Comparison of ENCODE assay signal across 16 cellular contexts in genomic region chr15:78093242-78094020, GRCh38. TPM values are rescaled to one million over a fixed set of nuclear protein-coding genes. Genes with fewer than 3 reads are reported as not detected.
A peak's percentile ranks its signal among the peaks of the same experiment; 100 is the strongest.
DNase-seq lines count a peak whose midpoint lies in the region; ATAC-seq lines count a peak whose summit lies in the region.
"Had no signal": no experiment of that assay in that cellular context is flagged by ENCODE, and none has a peak within 500 bp of the region (broad histone marks: within the 10 kb centered on the region; RNA-seq: fewer than 3 reads in every experiment).

No MANE protein-coding gene starts in this region.

- H3K9me3 Mint-ChIP-seq in activated naive CD8-positive, alpha-beta T cell treated with anti-CD3 and anti-CD28 coated beads, Interleukin-2, amount 10 ng/mL, durations not matched to agents 7 days and 5 days: peaks cover 4% of the 10 kb centered on the region
- H3K9me3 Mint-ChIP-seq in activated naive CD8-positive, alpha-beta T cell treated with anti-CD3 and anti-CD28 coated beads for 36 hours: no peaks in the 10 kb centered on the region

- no peak overlapping the region for H3K27ac ChIP-seq in aorta (ENCODE audit: low read depth in 1 of 2, low read length in 2 of 2)
- H3K27ac ChIP-seq: epithelial cell of prostate had no signal

- POLR2A ChIA-PET in activated naive CD8-positive, alpha-beta T cell treated with anti-CD3 and anti-CD28 coated beads, Interleukin-2, amount 10 ng/mL, durations not matched to agents 7 days and 5 days (lab: Charles Lee): interaction anchor here (0.6 to 4.3 kb wide), 4 partner anchors 9 to 23 kb away, joined by 3 to 31 read pairs (median 7); no protein-coding TSS in a partner anchor

- H3K27me3 Mint-ChIP-seq in activated naive CD8-positive, alpha-beta T cell treated with anti-CD3 and anti-CD28 coated beads, Interleukin-2, amount 10 ng/mL, durations not matched to agents 7 days and 5 days: no peaks in the 10 kb centered on the region
- H3K27me3 Mint-ChIP-seq in activated naive CD8-positive, alpha-beta T cell treated with anti-CD3 and anti-CD28 coated beads for 36 hours: no peaks in the 10 kb centered on the region

- no peaks in the 10 kb centered on the region for H3K27me3 ChIP-seq in aorta (ENCODE audit: control insufficient read depth in 1 of 2, insufficient read depth in 2 of 2, low read length in 1 of 2)

- H3K9me3 ChIP-seq in aorta (ENCODE audit: control insufficient read depth, low read length): no peaks in the 10 kb centered on the region

- H3K36me3 ChIP-seq in aorta (ENCODE audit: control insufficient read depth in 1 of 2, insufficient read depth in 2 of 2, low read length in 1 of 2): no peaks in the 10 kb centered on the region

- intact Hi-C loops in aorta (cut with DNase I): no loop called here

- 51 to 63% methylated on average over 5 of the region's 5 CpGs for WGBS in aorta, 2 donors

- H3K4me1 Mint-ChIP-seq in activated naive CD8-positive, alpha-beta T cell treated with anti-CD3 and anti-CD28 coated beads, Interleukin-2, amount 10 ng/mL, durations not matched to agents 7 days and 5 days: peaks cover 41% of the 10 kb centered on the region
- peaks cover 8% of the 10 kb centered on the region for H3K4me1 Mint-ChIP-seq in activated naive CD8-positive, alpha-beta T cell treated with anti-CD3 and anti-CD28 coated beads for 36 hours

- no peak overlapping the region for H3K4me3 ChIP-seq in aorta (ENCODE audit: low read length in 2 of 2)

- no peaks in the 10 kb centered on the region for H3K4me1 ChIP-seq in aorta (ENCODE audit: control insufficient read depth in 1 of 2, insufficient read depth in 2 of 2, low read length in 2 of 2)

- H3K27ac Mint-ChIP-seq in activated naive CD8-positive, alpha-beta T cell treated with anti-CD3 and anti-CD28 coated beads, Interleukin-2, amount 10 ng/mL, durations not matched to agents 7 days and 5 days: peak overlapping the region; percentile 46
- H3K27ac Mint-ChIP-seq in activated naive CD8-positive, alpha-beta T cell treated with anti-CD3 and anti-CD28 coated beads for 36 hours: no peak overlapping the region
- H3K27ac Mint-ChIP-seq: activated CD4-positive, alpha-beta T cell treated with anti-CD3 and anti-CD28 coated beads, Interleukin-2, amount 10 ng/mL, durations not matched to agents 7 days and 5 days had no signal

- peaks cover 9% of the 10 kb centered on the region for H3K36me3 Mint-ChIP-seq in activated naive CD8-positive, alpha-beta T cell treated with anti-CD3 and anti-CD28 coated beads, Interleukin-2, amount 10 ng/mL, durations not matched to agents 7 days and 5 days
- H3K36me3 Mint-ChIP-seq in activated naive CD8-positive, alpha-beta T cell treated with anti-CD3 and anti-CD28 coated beads for 36 hours: no peaks in the 10 kb centered on the region

- peak overlapping the region; percentile 47 for H3K4me3 Mint-ChIP-seq in activated naive CD8-positive, alpha-beta T cell treated with anti-CD3 and anti-CD28 coated beads, Interleukin-2, amount 10 ng/mL, durations not matched to agents 7 days and 5 days
- H3K4me3 Mint-ChIP-seq in activated naive CD8-positive, alpha-beta T cell treated with anti-CD3 and anti-CD28 coated beads for 36 hours: no peak overlapping the region
- H3K4me3 Mint-ChIP-seq: activated CD4-positive, alpha-beta T cell treated with anti-CD3 and anti-CD28 coated beads, Interleukin-2, amount 10 ng/mL, durations not matched to agents 7 days and 5 days had no signal

- no peak for DNase-seq in activated naive CD8-positive, alpha-beta T cell treated with anti-CD3 and anti-CD28 coated beads, Interleukin-2, amount 10 ng/mL, durations not matched to agents 7 days and 5 days
- DNase-seq in activated naive CD8-positive, alpha-beta T cell treated with anti-CD3 and anti-CD28 coated beads for 36 hours: no peak
- DNase-seq in astrocyte of the hippocampus (ENCODE audit: low read depth, low spot score) (peak; percentile 71), left kidney (ENCODE audit: low read depth, low spot score) (peak; percentile 69), aorta (peak; percentile 28 to 46), NCI-H1694 (lab: John Stamatoyannopoulos, UW) (no peak), dermis blood vessel endothelial cell (no peak)
- DNase-seq: activated CD4-positive, alpha-beta T cell treated with anti-CD3 and anti-CD28 coated beads, Interleukin-2, amount 10 ng/mL, durations not matched to agents 7 days and 5 days; amygdala; kidney glomerular epithelial cell; NCI-H748 treated with DMSO at 0.1 percent for 48 hours; trophoblast cell had no signal

- ATAC-seq in activated naive CD8-positive, alpha-beta T cell treated with anti-CD3 and anti-CD28 coated beads, Interleukin-2, amount 10 ng/mL, durations not matched to agents 7 days and 5 days (ENCODE audit: low read depth): peak; percentile 74
- ATAC-seq in aorta (ENCODE audit: low FRiP score) (no peak), GM19463 (IDR thresholded peaks at IDR 0.05; ENCODE audit: unreplicated experiment) (no peak)

RNA-seq across cellular contexts. Expression of gene SH2D7, which starts 1.1 kb away (rescaled TPM):
- total RNA-seq in activated naive CD8-positive, alpha-beta T cell treated with anti-CD3 and anti-CD28 coated beads, Interleukin-2, amount 10 ng/mL, durations not matched to agents 7 days and 5 days: under 1 TPM in 1 of 2 experiments, not detected in 1; 0.11 TPM
- not detected for total RNA-seq in activated naive CD8-positive, alpha-beta T cell treated with anti-CD3 and anti-CD28 coated beads for 36 hours
- total RNA-seq in aorta (not detected), dermis blood vessel endothelial cell (not detected in 2 replicates)
- 1 to 10 TPM in 1 of 2 donors, not detected in 1; 1.0 TPM for polyA plus RNA-seq in aorta
- total RNA-seq: activated CD4-positive, alpha-beta T cell treated with anti-CD3 and anti-CD28 coated beads, Interleukin-2, amount 10 ng/mL, durations not matched to agents 7 days and 5 days; pulmonary artery endothelial cell; SK-MEL-5 had no signal

RNA-seq across cellular contexts. Expression of gene TBC1D2B, which starts 15.9 kb away (rescaled TPM):
- 100 to 1,000 TPM; 123 to 125 TPM for total RNA-seq in activated naive CD8-positive, alpha-beta T cell treated with anti-CD3 and anti-CD28 coated beads, Interleukin-2, amount 10 ng/mL, durations not matched to agents 7 days and 5 days
- 10 to 100 TPM; 39.4 to 44.1 TPM for total RNA-seq in activated naive CD8-positive, alpha-beta T cell treated with anti-CD3 and anti-CD28 coated beads for 36 hours
- total RNA-seq in aorta (100 to 1,000 TPM in 1 of 2 donors, 10 to 100 TPM in 1; 49.0 to 109 TPM), dermis blood vessel endothelial cell (26.2 and 43.8 TPM in 2 replicates)
- polyA plus RNA-seq in aorta: 10 to 100 TPM in 1 of 2 donors, 1 to 10 TPM in 1; 9.8 to 57.5 TPM

RNA-seq across cellular contexts. Expression of gene CIB2, which starts 37.8 kb away (rescaled TPM):
- total RNA-seq in activated naive CD8-positive, alpha-beta T cell treated with anti-CD3 and anti-CD28 coated beads, Interleukin-2, amount 10 ng/mL, durations not matched to agents 7 days and 5 days: 1 to 10 TPM in 1 of 2 experiments, under 1 TPM in 1; 0.88 to 1.5 TPM
- 1 to 10 TPM; 1.8 to 1.9 TPM for total RNA-seq in activated naive CD8-positive, alpha-beta T cell treated with anti-CD3 and anti-CD28 coated beads for 36 hours
- total RNA-seq in aorta (1 to 10 TPM; 6.3 to 6.9 TPM), dermis blood vessel endothelial cell (1.5 and 2.5 TPM in 2 replicates)
- polyA plus RNA-seq in aorta: 1 to 10 TPM; 8.4 to 9.1 TPM

RNA-seq across cellular contexts. Expression of gene IDH3A, which starts 55.7 kb away (rescaled TPM):
- 10 to 100 TPM; 54.5 to 82.8 TPM for total RNA-seq in activated naive CD8-positive, alpha-beta T cell treated with anti-CD3 and anti-CD28 coated beads, Interleukin-2, amount 10 ng/mL, durations not matched to agents 7 days and 5 days
- total RNA-seq in activated naive CD8-positive, alpha-beta T cell treated with anti-CD3 and anti-CD28 coated beads for 36 hours: 100 to 1,000 TPM; 149 to 150 TPM
- total RNA-seq in aorta: 10 to 100 TPM; 60.7 to 68.3 TPM
- 10 to 100 TPM; 36.7 to 99.3 TPM for polyA plus RNA-seq in aorta
- 35.6 and 65.6 TPM in 2 replicates for total RNA-seq in dermis blood vessel endothelial cell

Comparison
In these comparisons a context has a peak if more than half of its experiments do, and no peak if none do; other contexts are left out.
1. DNase-seq: peak in astrocyte of the hippocampus (single experiment), left kidney (single experiment) and aorta (2 of 2); none in activated naive CD8-positive, alpha-beta T cell treated with anti-CD3 and anti-CD28 coated beads, Interleukin-2, amount 10 ng/mL, durations not matched to agents 7 days and 5 days (single experiment), activated naive CD8-positive, alpha-beta T cell treated with anti-CD3 and anti-CD28 coated beads for 36 hours (single experiment), NCI-H1694 (single experiment) and dermis blood vessel endothelial cell (single experiment).